ENCODE assay signal across 11 cellular contexts in the genomic region with DNA sequence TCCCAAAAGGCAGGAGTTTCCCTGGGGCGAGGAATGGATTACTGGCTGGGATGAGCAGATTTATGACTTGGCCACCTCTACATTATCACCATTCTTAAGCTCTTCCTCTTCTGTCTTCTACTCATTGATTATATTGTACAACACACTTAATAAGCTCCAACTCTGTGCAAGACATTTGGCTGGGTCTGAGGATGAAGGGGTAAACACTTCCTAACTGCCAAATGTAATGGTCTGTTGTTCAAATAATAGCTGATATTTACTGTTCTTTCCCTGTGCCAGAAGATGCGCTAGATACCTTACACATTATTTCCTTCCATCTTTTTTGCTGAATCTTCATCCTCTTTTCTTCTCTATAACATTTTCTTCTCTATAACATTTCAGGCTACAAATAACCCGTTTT. TPM values are rescaled to one million over a fixed set of nuclear protein-coding genes. Genes with fewer than 3 reads are reported as not detected.
"Had no signal": no experiment of that assay in that cellular context is flagged by ENCODE, and none has a peak within 500 bp of the region (broad histone marks: within the 10 kb centered on the region; RNA-seq: fewer than 3 reads in every experiment).

No MANE protein-coding gene starts in this region.

- H3K4me3 ChIP-seq: GM23248, GM23338, HAP-1 had no signal

- H3K27ac ChIP-seq: GM23248 had no signal

- ATAC-seq: GM23338, HCT116 had no signal

- H3K27ac Mint-ChIP-seq: GM23338, H9, HFFc6 had no signal

- DNase-seq: GM23248, GOT3, H7, H9, HCEC 1CT, HFFc6 had no signal

- H3K4me3 Mint-ChIP-seq: GM23338, H9, HFFc6 had no signal

RNA-seq across cellular contexts. Expression of a gene that starts 11.6 kb away (rescaled TPM):
- total RNA-seq: GM23248, GM23338, H1, H4, H7, H9, HFFc6 had no signal

RNA-seq across cellular contexts. Expression of a gene that starts 36.8 kb away (rescaled TPM):
- total RNA-seq: GM23248, GM23338, H1, H4, H7, H9, HFFc6 had no signal
